19 cellular contexts compared by ENCODE assay signal in genomic region chr20:9572690-9573089, GRCh38. TPM values are rescaled to one million over a fixed set of nuclear protein-coding genes. Genes with fewer than 3 reads are reported as not detected.
A peak's percentile ranks its signal among the peaks of the same experiment; 100 is the strongest.
DNase-seq lines count a peak whose midpoint lies in the region; ATAC-seq and TF ChIP-seq lines count a peak whose summit lies in the region.
"Had no signal": no experiment of that assay in that cellular context is flagged by ENCODE, and none has a peak within 500 bp of the region (broad histone marks: within the 10 kb centered on the region; RNA-seq: fewer than 3 reads in every experiment).

No MANE protein-coding gene starts in this region.

- DNase-seq in H9 (peak; percentile 76), WTC11 (ENCODE audit: low spot score) (no peak), neural crest cell (ENCODE audit: low read depth, low spot score) (peak; percentile 4), hepatocyte (ENCODE audit: low spot score) (no peak)
- DNase-seq in activated T-cell treated with anti-CD3 and anti-CD28 coated beads, Interleukin-2, amount 50 U/mL, for 48 hours, result no peak
- DNase-seq in stimulated activated CD4-positive, alpha-beta T cell treated with anti-CD3 and anti-CD28 coated beads, Interleukin-12 subunit alpha, Interleukin-12 subunit beta, amount 100 ng/mL, for 4 hours, result no peak
- DNase-seq in activated CD4-positive, CD25-positive, alpha-beta regulatory T cell treated with anti-CD3 and anti-CD28 coated beads, Interleukin-2, amount 50 U/mL, for 72 hours, result no peak
- DNase-seq: AML-193; CD4-positive, CD25-positive, alpha-beta regulatory T cell; DMS53; KG1; NCI-H1048; NCI-H345; NK-92 treated with Interleukin-12 subunit alpha and Interleukin-12 subunit beta, amount 100 ng/mL, for 24 hours had no signal

- H3K36me3 ChIP-seq in iPS-18a (ENCODE audit: control insufficient read depth, low read depth, low read length) (no peaks in the 10 kb centered on the region), hepatocyte (replicated peaks; ENCODE audit: insufficient read depth, low read depth) (no peaks in the 10 kb centered on the region)

- H3K18ac ChIP-seq in H9 (ENCODE audit: insufficient read length, low read depth, low read length), result no peak overlapping the region

- no peak overlapping the region for H2AK5ac ChIP-seq in H9 (ENCODE audit: insufficient read length, low read length)

- CTCF ChIA-PET in WTC11 (lab: Charles Lee), result interaction anchor here (1.0 to 2.1 kb wide), 6 partner anchors 37 to 179 kb away, joined by 3 to 6 read pairs (median 6); no protein-coding TSS in a partner anchor

- H2BK20ac ChIP-seq in H9 (ENCODE audit: low read depth, low read length, poor library complexity, severe bottlenecking), result no peak overlapping the region

- ATAC-seq in WTC11, result peak; percentile 80
- ATAC-seq: GM12878 had no signal

- no peaks in the 10 kb centered on the region for H3K79me2 ChIP-seq in H9 (ENCODE audit: insufficient read depth, low read length)
- no peaks in the 10 kb centered on the region for H3K79me2 ChIP-seq in hepatocyte

- H3K9me3 Mint-ChIP-seq in H9 (peaks cover 0 to 2% of the 10 kb centered on the region in 2 experiments; a peak in 1 of 5 replicates), WTC11 (no peaks in the 10 kb centered on the region; the same call in 1 of the 2 replicates), neural crest cell (peaks cover 2% of the 10 kb centered on the region)

- H4K8ac ChIP-seq in H9 (replicated peaks; ENCODE audit: insufficient read length, low read depth, low read length), result no peak overlapping the region

- no peak overlapping the region for H3K14ac ChIP-seq in H9 (ENCODE audit: insufficient read depth, low read length)

- no peak overlapping the region for H2BK120ac ChIP-seq in H9 (ENCODE audit: low read depth, low read length, poor library complexity, severe bottlenecking)

- H4K20me1 ChIP-seq in H9 (ENCODE audit: control insufficient read depth, insufficient read depth, insufficient read length) (no peaks in the 10 kb centered on the region), hepatocyte (ENCODE audit: insufficient read depth, poor library complexity, severe bottlenecking) (no peaks in the 10 kb centered on the region)

- H3K4me1 Mint-ChIP-seq in H9, result peaks cover 58 to 65% of the 10 kb centered on the region in 2 experiments
- peaks cover 67% of the 10 kb centered on the region for H3K4me1 Mint-ChIP-seq in WTC11
- peaks cover 58% of the 10 kb centered on the region for H3K4me1 Mint-ChIP-seq in neural crest cell
- H3K4me1 Mint-ChIP-seq: CD4-positive, CD25-positive, alpha-beta regulatory T cell had no signal

- H3K56ac ChIP-seq in H9 (ENCODE audit: insufficient read length, low read depth, low read length), result no peak overlapping the region

- TF ChIP-seq CTCF in H9 (conservative IDR thresholded peaks at IDR 0.05) (no peak), WTC11 (IDR thresholded peaks at IDR 0.05) (no peak), neural crest cell (conservative IDR thresholded peaks at IDR 0.05) (no peak), hepatocyte (IDR thresholded peaks at IDR 0.05; ENCODE audit: poor library complexity) (no peak)

- H3K9me2 ChIP-seq in hepatocyte (replicated peaks; ENCODE audit: insufficient read depth), result no peaks in the 10 kb centered on the region

- peak overlapping the region; percentile 8 for H3K9ac ChIP-seq in H9 (ENCODE audit: extremely low read depth, insufficient read length, low read length)
- peak overlapping the region; percentile 65 for H3K9ac ChIP-seq in iPS-18a (ENCODE audit: low read length)

- H3K4ac ChIP-seq in H9 (ENCODE audit: low read depth, low read length), result no peak overlapping the region

- H3K9me3 ChIP-seq in H9 (ENCODE audit: control insufficient read depth, low read depth, low read length), result no peaks in the 10 kb centered on the region
- H3K9me3 ChIP-seq in iPS-18a (ENCODE audit: control insufficient read depth, low read depth, low read length), result no peaks in the 10 kb centered on the region
- H3K9me3 ChIP-seq in hepatocyte (ENCODE audit: low read depth), result no peaks in the 10 kb centered on the region

- POLR2A ChIA-PET in WTC11 (lab: Charles Lee), result no interaction called here

- no peak overlapping the region for H3T11ph ChIP-seq in H9 (ENCODE audit: low read length)

- H3K4me3 ChIP-seq in iPS-18a (ENCODE audit: low read length) (peak overlapping the region; percentile 37), hepatocyte (no peak overlapping the region)
- H3K4me3 ChIP-seq: GM12878 had no signal

- peak overlapping the region; percentile 33 for H3K27ac ChIP-seq in H9 (ENCODE audit: insufficient read length, low read depth, low read length)
- H3K27ac ChIP-seq in iPS-18a (ENCODE audit: low read length), result peak overlapping the region; percentile 92
- no peak overlapping the region for H3K27ac ChIP-seq in hepatocyte
- H3K27ac ChIP-seq: RWPE1 had no signal

- peaks cover 7% of the 10 kb centered on the region; the same call in 1 of the 2 replicates for H3K27me3 ChIP-seq in H9 (ENCODE audit: insufficient read depth, low read length)
- H3K27me3 ChIP-seq in iPS-18a (ENCODE audit: control insufficient read depth, insufficient read depth, low read length), result peaks cover 35% of the 10 kb centered on the region
- peaks cover 20% of the 10 kb centered on the region for H3K27me3 ChIP-seq in hepatocyte

- H4K91ac ChIP-seq in H9 (ENCODE audit: insufficient read length, low read depth, low read length), result no peak overlapping the region

- WGBS in H9 (ENCODE audit: extremely low coverage, insufficient read length, low lambda C conversion rate), result no CpG with 5 or more reads among the region's 2 CpGs
- 23% methylated on average over 2 of the region's 2 CpGs for WGBS in hepatocyte (ENCODE audit: low lambda C conversion rate, missing lambda C conversion rate)

- peaks cover 0 to 2% (median 0%) of the 10 kb centered on the region in 3 experiments; a peak in 2 of 7 replicates for H3K36me3 Mint-ChIP-seq in H9 (ENCODE audit: insufficient read depth in 1 of 3, low read depth in 3 of 3)
- H3K36me3 Mint-ChIP-seq in WTC11, result no peaks in the 10 kb centered on the region; the same call in 1 of the 2 replicates
- H3K36me3 Mint-ChIP-seq in neural crest cell (ENCODE audit: low read depth), result no peaks in the 10 kb centered on the region
- H3K36me3 Mint-ChIP-seq: CD4-positive, CD25-positive, alpha-beta regulatory T cell had no signal

- H3K4me3 Mint-ChIP-seq in H9 (peak overlapping the region; percentile 9 to 50; a peak in 3 of 5 replicates), WTC11 (peak overlapping the region; percentile 10; the same call in 1 of the 2 replicates), neural crest cell (peak overlapping the region; percentile 39)
- H3K4me3 Mint-ChIP-seq: CD4-positive, CD25-positive, alpha-beta regulatory T cell had no signal

- H2AFZ ChIP-seq in H9 (ENCODE audit: low read length), result no peak overlapping the region
- H2AFZ ChIP-seq in hepatocyte, result no peak overlapping the region

- no peak overlapping the region for H2BK5ac ChIP-seq in H9 (ENCODE audit: insufficient read length, low read length)

- no peak overlapping the region for H4K5ac ChIP-seq in H9 (ENCODE audit: insufficient read length, low read depth, low read length)

- no peak overlapping the region for H2BK15ac ChIP-seq in H9 (ENCODE audit: low read depth, low read length)

- peak overlapping the region; percentile 5 for H3K4me2 ChIP-seq in H9 (ENCODE audit: insufficient read depth, insufficient read length, low read length)
- H3K4me2 ChIP-seq in hepatocyte, result no peak overlapping the region

- no peaks in the 10 kb centered on the region for H3K79me1 ChIP-seq in H9 (ENCODE audit: insufficient read depth, low read depth, low read length, poor library complexity, severe bottlenecking)

- H3K27ac Mint-ChIP-seq in H9, result peak overlapping the region; percentile 64 to 90 (median 89); a peak in 6 of 7 replicates
- peak overlapping the region; percentile 84 for H3K27ac Mint-ChIP-seq in WTC11
- H3K27ac Mint-ChIP-seq in neural crest cell (ENCODE audit: unreplicated experiment), result peak overlapping the region; percentile 87
- H3K27ac Mint-ChIP-seq: CD4-positive, CD25-positive, alpha-beta regulatory T cell had no signal

- no peak overlapping the region for H2BK12ac ChIP-seq in H9 (ENCODE audit: insufficient read length, low read depth, low read length)

- H3K23me2 ChIP-seq in H9 (ENCODE audit: insufficient read length, low read depth, low read length, poor library complexity, severe bottlenecking), result no peaks in the 10 kb centered on the region

- H3K27me3 Mint-ChIP-seq in H9 (ENCODE audit: low read depth) (peaks cover 84% of the 10 kb centered on the region), WTC11 (ENCODE audit: low read depth) (peaks cover 84% of the 10 kb centered on the region), neural crest cell (ENCODE audit: low read depth) (no peaks in the 10 kb centered on the region)
- H3K27me3 Mint-ChIP-seq: CD4-positive, CD25-positive, alpha-beta regulatory T cell had no signal

- no peak overlapping the region for H3K23ac ChIP-seq in H9 (ENCODE audit: insufficient read length, low read depth, low read length)

- H3K4me1 ChIP-seq in H9 (ENCODE audit: insufficient read depth, low read length) (peaks cover 36% of the 10 kb centered on the region; the same call in 1 of the 2 replicates), iPS-18a (ENCODE audit: control insufficient read depth, low read depth, low read length) (peaks cover 60% of the 10 kb centered on the region), hepatocyte (ENCODE audit: insufficient read depth) (no peaks in the 10 kb centered on the region)

TF ChIP-seq in WTC11, 78 proteins besides CTCF, POLR2A, EP300 and RAD21 (continues in another document):
- no peak for TF ChIP-seq ZMAT4 (CRISPR knock-in tag; IDR thresholded peaks at IDR 0.05)
- TF ChIP-seq ZSCAN18 (CRISPR knock-in tag; IDR thresholded peaks at IDR 0.05), result no peak
- no peak for TF ChIP-seq SOX15 (CRISPR knock-in tag; IDR thresholded peaks at IDR 0.05)
- TF ChIP-seq NR3C1 (CRISPR knock-in tag; conservative IDR thresholded peaks at IDR 0.05; ENCODE audit: low read depth), result no peak

RNA-seq across cellular contexts. Expression of gene LAMP5, which starts 58.3 kb away (rescaled TPM):
- total RNA-seq in H9 (2021) (0.35 and 0.42 TPM in 2 replicates), WTC11 (2021) (0.11 to 0.37 TPM (median 0.31 TPM) in 3 replicates), neural crest cell (0.98 and 1.0 TPM in 2 replicates), hepatocyte (0.12 and 0.47 TPM in 2 replicates)
- polyA plus RNA-seq in hepatocyte, result not detected in 2 replicates
- total RNA-seq: CD4-positive, CD25-positive, alpha-beta regulatory T cell; G401; HT1080 had no signal
- polyA plus RNA-seq: CD4-positive, CD25-positive, alpha-beta regulatory T cell had no signal

Comparison
In these comparisons a context has a peak if more than half of its experiments do, and no peak if none do; other contexts are left out.
1. DNase-seq: peak in H9 (single experiment) and neural crest cell (single experiment); none in WTC11 (single experiment), activated T-cell treated with anti-CD3 and anti-CD28 coated beads, Interleukin-2, amount 50 U/mL, for 48 hours (0 of 2), stimulated activated CD4-positive, alpha-beta T cell treated with anti-CD3 and anti-CD28 coated beads, Interleukin-12 subunit alpha, Interleukin-12 subunit beta, amount 100 ng/mL, for 4 hours (single experiment), hepatocyte (single experiment) and activated CD4-positive, CD25-positive, alpha-beta regulatory T cell treated with anti-CD3 and anti-CD28 coated beads, Interleukin-2, amount 50 U/mL, for 72 hours (single experiment).
2. Peak in every context shown above with its lines, with median percentiles within 50 percentile points of each other: H3K27ac Mint-ChIP-seq and H3K4me3 Mint-ChIP-seq.